Comparison of ENCODE assay signal across 11 cellular contexts in genomic region chr9:106916491-106917235, GRCh38. TPM values are rescaled to one million over a fixed set of nuclear protein-coding genes. Genes with fewer than 3 reads are reported as not detected.
DNase-seq lines count a peak whose midpoint lies in the region; ATAC-seq and TF ChIP-seq lines count a peak whose summit lies in the region.
"Had no signal": no experiment of that assay in that cellular context is flagged by ENCODE, and none has a peak within 500 bp of the region (broad histone marks: within the 10 kb centered on the region; RNA-seq: fewer than 3 reads in every experiment).

No MANE protein-coding gene starts in this region.

- H3K4me1 ChIP-seq in mesendoderm (ENCODE audit: control insufficient read depth, low read depth, low read length): peaks cover 12% of the 10 kb centered on the region

- no peak overlapping the region for H3K9ac ChIP-seq in mesendoderm (ENCODE audit: low read length)

- ATAC-seq in GM21576 (IDR thresholded peaks at IDR 0.05; ENCODE audit: unreplicated experiment): no peak
- no peak for ATAC-seq in HG02571 (IDR thresholded peaks at IDR 0.05; ENCODE audit: unreplicated experiment)
- ATAC-seq in activated T-cell treated with anti-CD3 and anti-CD28 coated beads, Interleukin-2, amount 50 U/mL, for 4 hours: no peak
- ATAC-seq in HG03521 (IDR thresholded peaks at IDR 0.05; ENCODE audit: unreplicated experiment): no peak

- peak overlapping the region; percentile 28 for H4K8ac ChIP-seq in mesendoderm (ENCODE audit: low read depth, low read length)

- H3K4ac ChIP-seq in mesendoderm (ENCODE audit: low read depth, low read length): peak overlapping the region; percentile 79

- peaks cover 6% of the 10 kb centered on the region for H3K79me1 ChIP-seq in mesendoderm (ENCODE audit: low read length)

- H3K36me3 ChIP-seq in mesendoderm (ENCODE audit: control insufficient read depth, insufficient read depth, low read length): no peaks in the 10 kb centered on the region

- H3K4me3 Mint-ChIP-seq in activated T-cell treated with anti-CD3 and anti-CD28 coated beads, Interleukin-2, amount 50 U/mL, for 4 hours: no peak overlapping the region
- H3K4me3 Mint-ChIP-seq: activated naive CD8-positive, alpha-beta T cell had no signal

- no peaks in the 10 kb centered on the region for H3K36me3 Mint-ChIP-seq in activated T-cell treated with anti-CD3 and anti-CD28 coated beads, Interleukin-2, amount 50 U/mL, for 4 hours (ENCODE audit: insufficient read depth)
- H3K36me3 Mint-ChIP-seq: activated naive CD8-positive, alpha-beta T cell had no signal

- no peak overlapping the region for H3K56ac ChIP-seq in mesendoderm (ENCODE audit: low read length)

- H3K79me2 ChIP-seq in mesendoderm (ENCODE audit: control insufficient read depth, insufficient read depth, low read length): peaks cover 19% of the 10 kb centered on the region

- no peak overlapping the region for H2AK5ac ChIP-seq in mesendoderm (ENCODE audit: low read length)

- no peak overlapping the region for H2BK15ac ChIP-seq in mesendoderm (replicated peaks; ENCODE audit: low read depth)

- H2BK120ac ChIP-seq in mesendoderm (ENCODE audit: low read depth, low read length): peak overlapping the region; percentile 92

- H2BK5ac ChIP-seq in mesendoderm (ENCODE audit: low read length): peak overlapping the region; percentile 56

- no peaks in the 10 kb centered on the region for H3K9me3 ChIP-seq in AG04450 (ENCODE audit: control insufficient read depth, insufficient read depth, low read length)

- H3K9me3 Mint-ChIP-seq in activated T-cell treated with anti-CD3 and anti-CD28 coated beads, Interleukin-2, amount 50 U/mL, for 4 hours: peaks cover 3% of the 10 kb centered on the region

- no peak overlapping the region for H3K23ac ChIP-seq in mesendoderm (ENCODE audit: low read length)

- no peaks in the 10 kb centered on the region for H3K4me1 Mint-ChIP-seq in activated T-cell treated with anti-CD3 and anti-CD28 coated beads, Interleukin-2, amount 50 U/mL, for 4 hours (ENCODE audit: low read depth)

- H3K4me3 ChIP-seq in AG04450 (ENCODE audit: low read depth, low read length) (no peak overlapping the region), mesendoderm (ENCODE audit: low read length) (no peak overlapping the region)

- no peak overlapping the region for H4K5ac ChIP-seq in mesendoderm (ENCODE audit: low read length)

- no peak overlapping the region for H3K4me2 ChIP-seq in mesendoderm (ENCODE audit: low read length)

- no peak for TF ChIP-seq CTCF in AG04450 (IDR thresholded peaks at IDR 0.05; ENCODE audit: low read depth, low read length)

- peak overlapping the region; percentile 97 for H3K18ac ChIP-seq in mesendoderm (ENCODE audit: low read length)

- H3K27ac ChIP-seq in AG04450 (ENCODE audit: low read depth, low read length): peak overlapping the region; percentile 48
- H3K27ac ChIP-seq in mesendoderm (ENCODE audit: low read depth, low read length): peak overlapping the region; percentile 15

- CTCF ChIA-PET in AG04450 (lab: Charles Lee): interaction anchor here (0.7 kb wide), 1 partner anchor 12 kb away, joined by 6 read pairs; no protein-coding TSS in a partner anchor

- WGBS in mesendoderm (ENCODE audit: extremely low coverage, insufficient coverage, low lambda C conversion rate): no CpG with 5 or more reads among the region's 8 CpGs

- H3K27me3 Mint-ChIP-seq in activated T-cell treated with anti-CD3 and anti-CD28 coated beads, Interleukin-2, amount 50 U/mL, for 4 hours (ENCODE audit: low read depth): no peaks in the 10 kb centered on the region

- H3K27me3 ChIP-seq in AG04450 (ENCODE audit: control insufficient read depth, insufficient read depth, low read length) (no peaks in the 10 kb centered on the region), mesendoderm (ENCODE audit: insufficient read depth, low read length, poor library complexity) (no peaks in the 10 kb centered on the region)

- peak; percentile 78 for DNase-seq in AG04450 (ENCODE audit: low read depth, low spot score)
- peak; percentile 84 for DNase-seq in LoVo (ENCODE audit: low spot score)
- peak; percentile 11 to 85 for DNase-seq in dermis microvascular lymphatic vessel endothelial cell (ENCODE audit: low read depth in 2 of 2)
- DNase-seq in mesendoderm: peak; percentile 98
- DNase-seq in activated T-cell treated with anti-CD3 and anti-CD28 coated beads, Interleukin-2, amount 50 U/mL, for 4 hours: no peak
- DNase-seq: DMS79 treated with DMSO at 0.1 percent for 48 hours, RPMI8226 had no signal

- POLR2A ChIA-PET in AG04450 (lab: Yijun Ruan, JAX): interaction anchor here (0.7 to 0.8 kb wide), 2 partner anchors 36 to 39 kb away, joined by 3 to 4 read pairs; no protein-coding TSS in a partner anchor

RNA-seq across cellular contexts. Expression of gene ZNF462, which starts 53.7 kb away (rescaled TPM):
- polyA plus RNA-seq in AG04450 (2011; rRNA removed): 7.5 and 11.9 TPM in 2 replicates
- 49.7 and 76.0 TPM in 2 replicates for polyA minus RNA-seq in AG04450 (2011; rRNA and poly(A)+ RNA removed)
- 4.6 and 4.9 TPM in 2 replicates for total RNA-seq in dermis microvascular lymphatic vessel endothelial cell
- 11.5 TPM for polyA plus RNA-seq in mesendoderm (2013, experiment 1 of 2)
- 11.7 TPM for polyA plus RNA-seq in mesendoderm (2013, experiment 2 of 2)
- under 1 TPM; 0.19 to 0.34 (median 0.25) TPM for total RNA-seq in activated T-cell treated with anti-CD3 and anti-CD28 coated beads, Interleukin-2, amount 50 U/mL, for 4 hours
